8 cellular contexts compared by ENCODE assay signal in the genomic region with DNA sequence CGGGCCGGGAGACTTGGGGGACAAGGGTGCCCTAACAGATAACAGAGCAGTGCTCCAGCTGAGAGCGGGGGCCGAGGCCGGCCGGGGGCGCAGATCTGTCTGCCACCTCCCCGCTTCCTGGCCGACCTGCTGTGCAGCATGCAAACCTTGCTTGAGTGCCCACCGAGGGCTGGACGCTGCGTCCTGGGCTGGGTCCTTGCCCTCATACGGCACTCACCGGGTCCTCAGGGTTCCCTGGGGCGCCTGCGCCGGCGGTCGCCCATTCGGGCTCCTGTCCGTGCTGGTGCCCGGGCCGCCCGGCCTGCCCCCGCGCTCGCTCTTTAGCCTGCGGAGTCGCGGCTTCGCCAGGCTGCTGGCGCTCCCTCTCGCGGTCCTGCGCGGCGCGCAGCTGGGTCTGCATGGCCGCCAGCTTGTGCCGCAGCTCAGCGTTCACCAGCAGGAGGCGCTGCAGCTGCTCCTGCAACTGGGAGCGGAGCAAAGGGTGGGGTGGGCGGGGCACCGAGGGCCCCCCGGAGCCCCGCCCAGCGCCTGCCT. TPM values are rescaled to one million over a fixed set of nuclear protein-coding genes. Genes with fewer than 3 reads are reported as not detected.
DNase-seq lines count a peak whose midpoint lies in the region; ATAC-seq and TF ChIP-seq lines count a peak whose summit lies in the region.

No MANE protein-coding gene starts in this region.

- peak; percentile 44 for ATAC-seq in GM18861 (IDR thresholded peaks at IDR 0.05; ENCODE audit: unreplicated experiment)
- peak; percentile 49 for ATAC-seq in HG03103 (IDR thresholded peaks at IDR 0.05; ENCODE audit: low read depth, unreplicated experiment)
- peak; percentile 70 for ATAC-seq in activated CD8-positive, alpha-beta T cell treated with anti-CD3 and anti-CD28 coated beads for 36 hours

- peak overlapping the region; percentile 63 for H3K4me3 Mint-ChIP-seq in activated CD8-positive, alpha-beta T cell treated with anti-CD3 and anti-CD28 coated beads for 36 hours

- DNase-seq in AG08395 (ENCODE audit: low spot score): peak; percentile 99
- DNase-seq in NCI-H526 (lab: John Stamatoyannopoulos, UW): peak; percentile 61 to 89
- peak; percentile 95 for DNase-seq in activated CD8-positive, alpha-beta T cell treated with anti-CD3 and anti-CD28 coated beads for 36 hours
- peak; percentile 94 for DNase-seq in effector CD4-positive, alpha-beta T cell
- peak; percentile 98 for DNase-seq in mesenteric fat pad (ENCODE audit: low spot score)
- peak; percentile 86 for DNase-seq in stimulated activated CD8-positive, alpha-beta memory T cell treated with anti-CD3 and anti-CD28 coated beads, Interleukin-12 subunit alpha, Interleukin-12 subunit beta, amount 100 ng/mL, for 4 hours (ENCODE audit: low read depth)

- POLR2A ChIA-PET in activated CD8-positive, alpha-beta T cell treated with anti-CD3 and anti-CD28 coated beads for 36 hours (lab: Charles Lee): interaction anchor here (0.6 to 2.6 kb wide), 7 partner anchors 14 to 130 kb away, joined by 3 to 10 read pairs (median 6); no protein-coding TSS in a partner anchor

- H3K4me1 Mint-ChIP-seq in activated CD8-positive, alpha-beta T cell treated with anti-CD3 and anti-CD28 coated beads for 36 hours (ENCODE audit: low read depth): peaks cover 39% of the 10 kb centered on the region

- intact Hi-C loops in activated CD8-positive, alpha-beta T cell treated with anti-CD3 and anti-CD28 coated beads for 36 hours (cut with micrococcal nuclease): no loop called here

- TF ChIP-seq CTCF in activated CD8-positive, alpha-beta T cell treated with anti-CD3 and anti-CD28 coated beads for 36 hours (IDR thresholded peaks at IDR 0.05): peak; percentile 82

- H3K9me3 Mint-ChIP-seq in activated CD8-positive, alpha-beta T cell treated with anti-CD3 and anti-CD28 coated beads for 36 hours: no peaks in the 10 kb centered on the region

- no peaks in the 10 kb centered on the region for H3K27me3 Mint-ChIP-seq in activated CD8-positive, alpha-beta T cell treated with anti-CD3 and anti-CD28 coated beads for 36 hours

- peak overlapping the region; percentile 34 for H3K27ac Mint-ChIP-seq in activated CD8-positive, alpha-beta T cell treated with anti-CD3 and anti-CD28 coated beads for 36 hours

- H3K36me3 Mint-ChIP-seq in activated CD8-positive, alpha-beta T cell treated with anti-CD3 and anti-CD28 coated beads for 36 hours (ENCODE audit: low read depth): peaks cover 22% of the 10 kb centered on the region

- CTCF ChIA-PET in activated CD8-positive, alpha-beta T cell treated with anti-CD3 and anti-CD28 coated beads for 36 hours (lab: Charles Lee): interaction anchor here (0.9 to 3.8 kb wide), 21 partner anchors 10 to 287 kb away, joined by 3 to 20 read pairs (median 5); a partner anchor contains a TSS

RNA-seq across cellular contexts. Expression of a gene that starts 1.0 kb away (rescaled TPM):
- total RNA-seq in activated CD8-positive, alpha-beta T cell treated with anti-CD3 and anti-CD28 coated beads for 36 hours: 1 to 10 TPM; 5.3 to 6.1 TPM
- 31.4 TPM for total RNA-seq in mesenteric fat pad

RNA-seq across cellular contexts. Expression of a gene that starts 3.1 kb away (rescaled TPM):
- total RNA-seq in activated CD8-positive, alpha-beta T cell treated with anti-CD3 and anti-CD28 coated beads for 36 hours: 1 to 10 TPM; 3.2 to 4.1 TPM
- 25.7 TPM for total RNA-seq in mesenteric fat pad

RNA-seq across cellular contexts. Expression of a gene that starts 20.0 kb away (rescaled TPM):
- 1 to 10 TPM; 5.6 to 5.7 TPM for total RNA-seq in activated CD8-positive, alpha-beta T cell treated with anti-CD3 and anti-CD28 coated beads for 36 hours
- 31.4 TPM for total RNA-seq in mesenteric fat pad

RNA-seq across cellular contexts. Expression of a gene that starts 36.0 kb away (rescaled TPM):
- 100 to 1,000 TPM; 370 to 428 TPM for total RNA-seq in activated CD8-positive, alpha-beta T cell treated with anti-CD3 and anti-CD28 coated beads for 36 hours
- total RNA-seq in mesenteric fat pad: 225 TPM

Comparison
In these comparisons a context has a peak if more than half of its experiments do, and no peak if none do; other contexts are left out.
1. Peak in every context shown above with its lines: DNase-seq and ATAC-seq.